In the genomic region with DNA sequence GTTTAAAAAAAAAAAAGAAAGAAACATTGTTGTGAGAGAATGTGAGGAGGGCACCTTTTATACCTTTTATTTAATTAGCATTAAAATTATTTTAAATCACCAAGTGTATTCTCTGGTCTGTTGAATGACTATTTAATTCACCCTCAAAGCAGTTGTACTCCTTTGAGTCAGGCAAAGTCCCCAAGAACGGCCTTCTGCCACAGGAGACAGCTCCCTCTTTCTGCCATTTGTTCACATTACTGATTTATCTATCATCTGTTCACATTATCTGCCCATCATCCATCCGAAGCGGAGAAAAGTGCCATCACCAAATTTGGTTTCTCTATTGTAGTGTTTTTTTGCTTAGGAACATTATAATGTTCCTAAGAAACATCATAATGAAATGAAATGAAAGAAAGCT, we compare ENCODE assay signal across 19 cellular contexts.
DNase-seq lines count a peak whose midpoint lies in the region; ATAC-seq and TF ChIP-seq lines count a peak whose summit lies in the region.
"Had no signal": no experiment of that assay in that cellular context is flagged by ENCODE, and none has a peak within 500 bp of the region (broad histone marks: within the 10 kb centered on the region; RNA-seq: fewer than 3 reads in every experiment).

No MANE protein-coding gene starts in this region.

- no peak overlapping the region for H3K4me3 ChIP-seq in GM23248
- no peak overlapping the region for H3K4me3 ChIP-seq in OCI-LY3 (ENCODE audit: low read length)
- no peak overlapping the region for H3K4me3 ChIP-seq in fibroblast of the aortic adventitia (ENCODE audit: low read depth, low read length)
- H3K4me3 ChIP-seq in left lung = no peak overlapping the region
- H3K4me3 ChIP-seq: BLaER1, cardiac muscle cell, psoas muscle, skin epidermis had no signal

- H3K9me2 ChIP-seq in GM23248 (ENCODE audit: insufficient read depth) = no peaks in the 10 kb centered on the region

- intact Hi-C loops in left lung (cut with DNase I) = no loop called here

- H4K20me1 ChIP-seq in GM23248 (ENCODE audit: insufficient read depth) (no peaks in the 10 kb centered on the region), OCI-LY3 (ENCODE audit: insufficient read depth, low read length) (no peaks in the 10 kb centered on the region)
- H4K20me1 ChIP-seq: BLaER1 had no signal

- in situ Hi-C loops in GM23248 (cut with MboI) = no loop called here

- H3K9me3 ChIP-seq in GM23248 (ENCODE audit: low read depth) (no peaks in the 10 kb centered on the region), OCI-LY3 (ENCODE audit: insufficient read depth, low read length) (no peaks in the 10 kb centered on the region), left lung (no peaks in the 10 kb centered on the region)
- H3K9me3 ChIP-seq: psoas muscle had no signal

- no peaks in the 10 kb centered on the region for H3K27me3 ChIP-seq in GM23248 (replicated peaks; ENCODE audit: insufficient read depth)
- no peaks in the 10 kb centered on the region for H3K27me3 ChIP-seq in OCI-LY3 (ENCODE audit: low read depth, low read length)
- H3K27me3 ChIP-seq in left lung = no peaks in the 10 kb centered on the region
- H3K27me3 ChIP-seq: BLaER1, cardiac muscle cell had no signal

- H3K79me2 ChIP-seq in GM23248 (ENCODE audit: insufficient read depth) = no peaks in the 10 kb centered on the region
- no peaks in the 10 kb centered on the region for H3K79me2 ChIP-seq in OCI-LY3 (ENCODE audit: low read length)

- H3K4me2 ChIP-seq in GM23248 (ENCODE audit: unreplicated experiment) = no peak overlapping the region
- H3K4me2 ChIP-seq in OCI-LY3 (ENCODE audit: low read length) = no peak overlapping the region
- H3K4me2 ChIP-seq: BLaER1 had no signal

- ATAC-seq in left lung (no peak), GM18502 (IDR thresholded peaks at IDR 0.05; ENCODE audit: poor library complexity, unreplicated experiment) (no peak), esophagus mucosa (no peak)
- ATAC-seq: left cardiac atrium; psoas muscle; stimulated activated naive CD8-positive, alpha-beta T cell treated with anti-CD3 and anti-CD28 coated beads, Interleukin-15, amount 100 ng/mL, for 72 hours had no signal

- H3K4me1 ChIP-seq in GM23248 (ENCODE audit: insufficient read depth) = no peaks in the 10 kb centered on the region
- no peaks in the 10 kb centered on the region for H3K4me1 ChIP-seq in OCI-LY3 (ENCODE audit: low read length)
- H3K4me1 ChIP-seq in left lung = no peaks in the 10 kb centered on the region
- H3K4me1 ChIP-seq: BLaER1, psoas muscle had no signal

- H3F3A ChIP-seq in GM23248 (ENCODE audit: insufficient read depth) = no peaks in the 10 kb centered on the region

- H3K27ac ChIP-seq in GM23248 = no peak overlapping the region
- no peak overlapping the region for H3K27ac ChIP-seq in OCI-LY3 (ENCODE audit: low read length)
- no peak overlapping the region for H3K27ac ChIP-seq in left lung
- H3K27ac ChIP-seq: 22Rv1, BLaER1, cardiac muscle cell, psoas muscle, skin epidermis had no signal

- peak; percentile 44 for DNase-seq in DMS53 (lab: John Stamatoyannopoulos, UW)
- no peak for DNase-seq in DMS53 treated with DMSO at 0.1 percent for 48 hours (lab: John Stamatoyannopoulos, UW; ENCODE audit: unreplicated experiment)
- DNase-seq in GM23248 = peak; percentile 1
- no peak for DNase-seq in fibroblast of the aortic adventitia (ENCODE audit: low read depth)
- no peak for DNase-seq in left lung
- DNase-seq: amygdala; DMS 273 treated with DMSO at 0.1 percent for 48 hours; Kasumi-1; left cardiac atrium; psoas muscle; Right ventricle myocardium superior; stimulated activated naive CD8-positive, alpha-beta T cell treated with anti-CD3 and anti-CD28 coated beads, Interleukin-15, amount 100 ng/mL, for 72 hours had no signal

- WGBS in GM23248 (ENCODE audit: low coverage in 1 of 2, low lambda C conversion rate in 2 of 2, missing lambda C conversion rate in 2 of 2), 2 experiments = 47 to 49% methylated on average over 3 of the region's 3 CpGs

- TF ChIP-seq CTCF in OCI-LY3 (IDR thresholded peaks at IDR 0.05; ENCODE audit: low read depth, low read length) (peak; percentile 32), fibroblast of the aortic adventitia (IDR thresholded peaks at IDR 0.05; ENCODE audit: insufficient read depth, low read length) (peak; percentile 3), left lung (IDR thresholded peaks at IDR 0.05) (no peak)

- H3K9ac ChIP-seq in GM23248 = no peak overlapping the region
- H3K9ac ChIP-seq in OCI-LY3 (ENCODE audit: low read length) = no peak overlapping the region
- H3K9ac ChIP-seq: BLaER1 had no signal

- no peak overlapping the region for H2AFZ ChIP-seq in GM23248
- no peak overlapping the region for H2AFZ ChIP-seq in OCI-LY3 (ENCODE audit: low read depth, low read length)

- H3K36me3 ChIP-seq in GM23248 (ENCODE audit: low read depth) = no peaks in the 10 kb centered on the region
- H3K36me3 ChIP-seq in OCI-LY3 (replicated peaks; ENCODE audit: low read depth, low read length) = no peaks in the 10 kb centered on the region
- H3K36me3 ChIP-seq in left lung = no peaks in the 10 kb centered on the region
- H3K36me3 ChIP-seq: BLaER1, cardiac muscle cell had no signal

Comparison
In these comparisons a context has a peak if more than half of its experiments do, and no peak if none do; other contexts are left out.
1. DNase-seq: peak in DMS53 (single experiment) and GM23248 (single experiment); none in DMS53 treated with DMSO at 0.1 percent for 48 hours (single experiment), fibroblast of the aortic adventitia (single experiment) and left lung (0 of 2).
2. CTCF ChIP-seq: peak in OCI-LY3 (single experiment) and fibroblast of the aortic adventitia (single experiment); none in left lung (0 of 2).